ENCODE assay signal across 8 cellular contexts in the genomic region with DNA sequence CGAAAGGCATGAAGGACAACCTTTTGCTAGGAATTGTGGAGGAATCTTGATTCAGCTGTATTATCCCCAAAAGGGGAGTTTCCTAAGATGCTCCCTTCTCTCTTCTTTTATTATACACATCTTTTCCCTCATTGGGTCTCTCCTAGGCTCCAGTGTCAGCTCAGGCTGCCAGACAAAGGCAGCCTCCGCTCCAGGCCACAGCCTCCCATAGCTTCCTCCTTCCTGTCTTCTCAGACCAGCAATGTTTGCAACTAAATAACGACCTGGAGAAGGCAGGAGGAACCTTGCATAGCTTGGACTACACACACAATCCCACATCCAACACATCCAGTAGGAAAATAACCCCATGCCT. TPM values are rescaled to one million over a fixed set of nuclear protein-coding genes. Genes with fewer than 3 reads are reported as not detected.
A peak's percentile ranks its signal among the peaks of the same experiment; 100 is the strongest.
DNase-seq lines count a peak whose midpoint lies in the region; ATAC-seq lines count a peak whose summit lies in the region.

No MANE protein-coding gene starts in this region.

- H3K9me3 Mint-ChIP-seq in activated T-cell treated with anti-CD3 and anti-CD28 coated beads, Interleukin-2, amount 50 U/mL, for 4 hours, result no peaks in the 10 kb centered on the region
- no peaks in the 10 kb centered on the region for H3K9me3 Mint-ChIP-seq in activated CD4-positive, alpha-beta memory T cell treated with anti-CD3 and anti-CD28 coated beads, Interleukin-2, amount 10 ng/mL, durations not matched to agents 7 days and 5 days

- no peak for DNase-seq in activated T-cell treated with anti-CD3 and anti-CD28 coated beads, Interleukin-2, amount 50 U/mL, for 4 hours
- DNase-seq in activated T-cell treated with anti-CD3 and anti-CD28 coated beads, Interleukin-2, amount 50 U/mL, for 48 hours, result no peak
- DNase-seq in activated CD4-positive, alpha-beta memory T cell treated with anti-CD3 and anti-CD28 coated beads, Interleukin-2, amount 10 ng/mL, durations not matched to agents 7 days and 5 days, result no peak
- no peak for DNase-seq in A172 (ENCODE audit: low spot score)

- 50% methylated on average over 3 of the region's 3 CpGs for WGBS in thymus

- POLR2A ChIA-PET in activated CD4-positive, alpha-beta memory T cell treated with anti-CD3 and anti-CD28 coated beads, Interleukin-2, amount 10 ng/mL, durations not matched to agents 7 days and 5 days (lab: Charles Lee), result interaction anchor here (0.7 to 6.0 kb wide), 8 partner anchors 8 to 89 kb away, joined by 3 to 44 read pairs (median 6); a partner anchor contains a TSS

- peaks cover 20% of the 10 kb centered on the region for H3K27me3 Mint-ChIP-seq in activated T-cell treated with anti-CD3 and anti-CD28 coated beads, Interleukin-2, amount 50 U/mL, for 4 hours (ENCODE audit: low read depth)
- H3K27me3 Mint-ChIP-seq in activated CD4-positive, alpha-beta memory T cell treated with anti-CD3 and anti-CD28 coated beads, Interleukin-2, amount 10 ng/mL, durations not matched to agents 7 days and 5 days, result peaks cover 32% of the 10 kb centered on the region

- CTCF ChIA-PET in activated CD4-positive, alpha-beta memory T cell treated with anti-CD3 and anti-CD28 coated beads, Interleukin-2, amount 10 ng/mL, durations not matched to agents 7 days and 5 days (lab: Charles Lee), result interaction anchor here (0.8 to 22.6 kb wide), 10 partner anchors 11 to 171 kb away, joined by 3 to 515 read pairs (median 8); a partner anchor contains a TSS

- peak overlapping the region; percentile 72; the same call in 1 of the 2 replicates for H3K9ac ChIP-seq in iPS-20b (ENCODE audit: low read depth, low read length)

- peaks cover 69% of the 10 kb centered on the region for H3K27me3 ChIP-seq in iPS-20b (ENCODE audit: insufficient read depth, low read length)
- peaks cover 36% of the 10 kb centered on the region for H3K27me3 ChIP-seq in thymus (ENCODE audit: control insufficient read depth, insufficient read depth)

- no peaks in the 10 kb centered on the region for H3K36me3 ChIP-seq in iPS-20b (ENCODE audit: insufficient read depth, low read depth, low read length)
- no peaks in the 10 kb centered on the region for H3K36me3 ChIP-seq in thymus (ENCODE audit: control insufficient read depth, insufficient read depth)

- H3K27ac Mint-ChIP-seq in activated CD4-positive, alpha-beta memory T cell treated with anti-CD3 and anti-CD28 coated beads, Interleukin-2, amount 10 ng/mL, durations not matched to agents 7 days and 5 days, result no peak overlapping the region

- ATAC-seq in activated T-cell treated with anti-CD3 and anti-CD28 coated beads, Interleukin-2, amount 50 U/mL, for 4 hours, result no peak
- ATAC-seq in HG03095 (IDR thresholded peaks at IDR 0.05; ENCODE audit: unreplicated experiment) (no peak), HG03108 (IDR thresholded peaks at IDR 0.05; ENCODE audit: unreplicated experiment) (no peak)

- H3K4me3 ChIP-seq in iPS-20b (ENCODE audit: low read length), result peak overlapping the region; percentile 79
- H3K4me3 ChIP-seq in thymus (ENCODE audit: low read length), result peak overlapping the region; percentile 51

- peaks cover 24% of the 10 kb centered on the region for H3K4me1 Mint-ChIP-seq in activated T-cell treated with anti-CD3 and anti-CD28 coated beads, Interleukin-2, amount 50 U/mL, for 4 hours (ENCODE audit: low read depth)
- H3K4me1 Mint-ChIP-seq in activated CD4-positive, alpha-beta memory T cell treated with anti-CD3 and anti-CD28 coated beads, Interleukin-2, amount 10 ng/mL, durations not matched to agents 7 days and 5 days, result peaks cover 28% of the 10 kb centered on the region

- H3K9me3 ChIP-seq in iPS-20b (ENCODE audit: insufficient read depth, low read depth, low read length) (no peaks in the 10 kb centered on the region), thymus (ENCODE audit: control insufficient read depth) (no peaks in the 10 kb centered on the region)

- H3K4me3 Mint-ChIP-seq in activated T-cell treated with anti-CD3 and anti-CD28 coated beads, Interleukin-2, amount 50 U/mL, for 4 hours, result peak overlapping the region; percentile 91
- peak overlapping the region; percentile 96 for H3K4me3 Mint-ChIP-seq in activated CD4-positive, alpha-beta memory T cell treated with anti-CD3 and anti-CD28 coated beads, Interleukin-2, amount 10 ng/mL, durations not matched to agents 7 days and 5 days

- peaks cover 7% of the 10 kb centered on the region for H3K4me1 ChIP-seq in iPS-20b (ENCODE audit: insufficient read depth, low read length)
- H3K4me1 ChIP-seq in thymus (ENCODE audit: control insufficient read depth, insufficient read depth, low read length), result peaks cover 11% of the 10 kb centered on the region

- H3K27ac ChIP-seq in iPS-20b (ENCODE audit: low read length) (no peak overlapping the region), thymus (ENCODE audit: low read depth) (peak overlapping the region; percentile 42)

- peaks cover 2% of the 10 kb centered on the region for H3K36me3 Mint-ChIP-seq in activated T-cell treated with anti-CD3 and anti-CD28 coated beads, Interleukin-2, amount 50 U/mL, for 4 hours (ENCODE audit: insufficient read depth)
- peaks cover 10% of the 10 kb centered on the region for H3K36me3 Mint-ChIP-seq in activated CD4-positive, alpha-beta memory T cell treated with anti-CD3 and anti-CD28 coated beads, Interleukin-2, amount 10 ng/mL, durations not matched to agents 7 days and 5 days (ENCODE audit: low read depth)

RNA-seq across cellular contexts. Expression of a gene that starts 12.3 kb away (rescaled TPM):
- total RNA-seq in activated T-cell treated with anti-CD3 and anti-CD28 coated beads, Interleukin-2, amount 50 U/mL, for 4 hours, result 1 to 10 TPM; 8.7 to 9.8 (median 9.7) TPM
- total RNA-seq in activated CD4-positive, alpha-beta memory T cell treated with anti-CD3 and anti-CD28 coated beads, Interleukin-2, amount 10 ng/mL, durations not matched to agents 7 days and 5 days, result 10 to 100 TPM; 91.4 to 95.0 TPM
- 16.3 TPM for polyA plus RNA-seq in thymus
- 78.0 and 80.5 TPM in 2 replicates for total RNA-seq in A172 (2014; rRNA removed; shearing (Covaris generic))

RNA-seq across cellular contexts. Expression of a gene that starts 12.4 kb away (rescaled TPM):
- total RNA-seq in activated T-cell treated with anti-CD3 and anti-CD28 coated beads, Interleukin-2, amount 50 U/mL, for 4 hours, result under 1 TPM in 2 of 3 donors, not detected in 1; 0.05 to 0.26 TPM
- total RNA-seq in activated CD4-positive, alpha-beta memory T cell treated with anti-CD3 and anti-CD28 coated beads, Interleukin-2, amount 10 ng/mL, durations not matched to agents 7 days and 5 days, result 1 to 10 TPM; 1.1 to 1.9 TPM
- 1.4 TPM for polyA plus RNA-seq in thymus
- 2.2 and 5.0 TPM in 2 replicates for total RNA-seq in A172 (2014; rRNA removed; shearing (Covaris generic))

RNA-seq across cellular contexts. Expression of a gene that starts 18.5 kb away (rescaled TPM):
- under 1 TPM in 1 of 3 donors, not detected in 2; 0.19 TPM for total RNA-seq in activated T-cell treated with anti-CD3 and anti-CD28 coated beads, Interleukin-2, amount 50 U/mL, for 4 hours
- total RNA-seq in activated CD4-positive, alpha-beta memory T cell treated with anti-CD3 and anti-CD28 coated beads, Interleukin-2, amount 10 ng/mL, durations not matched to agents 7 days and 5 days, result under 1 TPM; 0.35 to 0.53 TPM
- 2.3 TPM for polyA plus RNA-seq in thymus
- 19.3 and 25.0 TPM in 2 replicates for total RNA-seq in A172 (2014; rRNA removed; shearing (Covaris generic))

RNA-seq across cellular contexts. Expression of a gene that starts 43.7 kb away (rescaled TPM):
- 10 to 100 TPM in 1 of 3 donors, 1 to 10 TPM in 2; 9.3 to 10.2 (median 9.8) TPM for total RNA-seq in activated T-cell treated with anti-CD3 and anti-CD28 coated beads, Interleukin-2, amount 50 U/mL, for 4 hours
- 10 to 100 TPM; 17.3 to 18.5 TPM for total RNA-seq in activated CD4-positive, alpha-beta memory T cell treated with anti-CD3 and anti-CD28 coated beads, Interleukin-2, amount 10 ng/mL, durations not matched to agents 7 days and 5 days
- polyA plus RNA-seq in thymus, result 44.7 TPM
- total RNA-seq in A172 (2014; rRNA removed; shearing (Covaris generic)), result 66.5 and 76.9 TPM in 2 replicates

RNA-seq across cellular contexts. Expression of a gene that starts 56.0 kb away (rescaled TPM):
- 10 to 100 TPM; 49.8 to 55.5 (median 55.5) TPM for total RNA-seq in activated T-cell treated with anti-CD3 and anti-CD28 coated beads, Interleukin-2, amount 50 U/mL, for 4 hours
- total RNA-seq in activated CD4-positive, alpha-beta memory T cell treated with anti-CD3 and anti-CD28 coated beads, Interleukin-2, amount 10 ng/mL, durations not matched to agents 7 days and 5 days, result 1 to 10 TPM; 6.4 to 7.1 TPM
- polyA plus RNA-seq in thymus, result 5.9 TPM
- 6.4 and 25.1 TPM in 2 replicates for total RNA-seq in A172 (2014; rRNA removed; shearing (Covaris generic))

Comparison
In these comparisons a context has a peak if more than half of its experiments do, and no peak if none do; other contexts are left out.
1. RNA of a gene that starts 18.5 kb away (total RNA-seq): 19.3 to 25.0 TPM in A172; 0.35 to 0.53 TPM in activated CD4-positive, alpha-beta memory T cell treated with anti-CD3 and anti-CD28 coated beads, Interleukin-2, amount 10 ng/mL, durations not matched to agents 7 days and 5 days and 0.19 TPM in activated T-cell treated with anti-CD3 and anti-CD28 coated beads, Interleukin-2, amount 50 U/mL, for 4 hours; every median in the first group is over 10 times any median in the second.